In the genomic region with DNA sequence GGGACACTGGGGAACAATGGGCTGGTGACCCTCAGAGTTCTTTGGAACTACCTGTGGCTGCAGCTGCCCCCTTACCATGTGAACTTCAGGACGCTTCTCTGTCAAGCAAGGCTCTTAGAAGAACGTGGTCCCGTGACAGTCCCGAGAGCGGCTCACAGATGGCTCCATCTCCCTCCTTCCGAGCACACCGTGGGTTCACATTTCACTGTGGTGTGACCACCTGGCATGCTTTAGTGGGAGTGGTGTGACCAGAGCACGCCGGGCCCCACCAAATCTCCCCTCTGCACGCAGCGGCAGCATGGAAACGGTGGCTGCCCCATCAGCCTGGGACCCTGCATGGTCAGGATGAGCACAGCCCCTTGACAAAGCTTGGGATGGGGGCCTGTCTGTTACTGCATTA, we compare ENCODE assay signal across 31 cellular contexts. TPM values are rescaled to one million over a fixed set of nuclear protein-coding genes. Genes with fewer than 3 reads are reported as not detected.
"Had no signal": no experiment of that assay in that cellular context is flagged by ENCODE, and none has a peak within 500 bp of the region (broad histone marks: within the 10 kb centered on the region; RNA-seq: fewer than 3 reads in every experiment).

No MANE protein-coding gene starts in this region.

- H3K4me1 Mint-ChIP-seq: endodermal cell had no signal

- H3K9me3 Mint-ChIP-seq: endodermal cell had no signal

- H3K4me3 Mint-ChIP-seq: dendritic cell treated with granulocyte-macrophage colony-stimulating factor and Interleukin-4, amounts not matched to agents 40 ng/mL and 50 ng/mL, for 4 days; effector memory CD8-positive, alpha-beta T cell; endodermal cell had no signal

- H3K4me1 ChIP-seq: colonic mucosa, gastrocnemius medialis, heart right ventricle, left ventricle myocardium inferior, lower lobe of right lung had no signal

- H3K4me3 ChIP-seq: colonic mucosa, esophagus squamous epithelium, gastrocnemius medialis, heart right ventricle, left ventricle myocardium inferior, lower lobe of right lung had no signal

- H3K36me3 ChIP-seq: colonic mucosa, esophagus squamous epithelium, gastrocnemius medialis, heart right ventricle, left ventricle myocardium inferior, lower lobe of right lung had no signal

- H3K9me3 ChIP-seq: colonic mucosa, esophagus squamous epithelium, gastrocnemius medialis, heart right ventricle, left ventricle myocardium inferior, lower lobe of right lung had no signal

- H3K27me3 Mint-ChIP-seq: effector memory CD8-positive, alpha-beta T cell had no signal

- DNase-seq: colonic mucosa; cortex of kidney; effector CD8-positive, alpha-beta T cell; effector memory CD8-positive, alpha-beta T cell; endodermal cell; erythroblast; esophagus squamous epithelium; foreskin fibroblast; foreskin melanocyte; gastrocnemius medialis; glutamatergic neuron; head of caudate nucleus; heart right ventricle; hippocampal formation; kidney glomerular epithelial cell; left colon; left ventricle myocardium inferior; lower lobe of right lung; mesenchymal stem cell; midbrain had no signal

- H3K27ac ChIP-seq: colonic mucosa, epithelial cell of prostate, esophagus squamous epithelium, gastrocnemius medialis, heart right ventricle, left ventricle myocardium inferior, lower lobe of right lung had no signal

- ATAC-seq: effector memory CD8-positive, alpha-beta T cell; esophagus mucosa; gastrocnemius medialis; heart right ventricle; left colon; left lobe of liver; lower lobe of right lung had no signal

- H3K27ac Mint-ChIP-seq: dendritic cell treated with granulocyte-macrophage colony-stimulating factor and Interleukin-4, amounts not matched to agents 40 ng/mL and 50 ng/mL, for 4 days; effector memory CD8-positive, alpha-beta T cell; endodermal cell had no signal

- H3K27me3 ChIP-seq: colonic mucosa, esophagus squamous epithelium, gastrocnemius medialis, heart right ventricle had no signal

- FAIRE-seq: endometrium, islet of Langerhans, keratinocyte had no signal

RNA-seq across cellular contexts. Expression of a gene that starts 9.7 kb away (rescaled TPM):
- total RNA-seq: chondrocyte, dermis microvascular lymphatic vessel endothelial cell, endodermal cell, glomerular endothelial cell, left lobe of liver, lung microvascular endothelial cell had no signal
